Comparison of ENCODE assay signal across 31 cellular contexts in the genomic region with DNA sequence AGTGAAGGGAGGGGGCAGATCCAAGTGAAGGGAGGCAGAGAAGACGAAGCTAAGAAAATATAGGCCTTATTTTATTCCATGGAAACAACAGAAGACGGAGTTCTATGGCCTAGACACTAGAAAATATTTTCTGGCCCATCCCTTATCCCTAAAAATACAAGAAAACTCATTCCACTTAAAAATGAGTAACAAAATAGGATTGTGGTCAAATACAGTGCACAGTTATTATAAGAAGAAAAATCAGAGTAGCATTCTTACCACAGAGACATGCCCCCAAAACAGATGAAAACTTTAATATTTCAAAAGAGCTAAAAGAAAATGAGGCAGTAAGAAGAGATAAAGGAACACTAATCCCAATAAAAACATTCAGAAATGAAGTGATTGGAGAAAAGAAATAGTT.
DNase-seq lines count a peak whose midpoint lies in the region; ATAC-seq and TF ChIP-seq lines count a peak whose summit lies in the region.
"Had no signal": no experiment of that assay in that cellular context is flagged by ENCODE, and none has a peak within 500 bp of the region (broad histone marks: within the 10 kb centered on the region; RNA-seq: fewer than 3 reads in every experiment).

No MANE protein-coding gene starts in this region.

- DNase-seq in activated naive CD4-positive, alpha-beta T cell treated with anti-CD3 and anti-CD28 coated beads for 36 hours = no peak
- no peak for DNase-seq in activated naive CD4-positive, alpha-beta T cell (lab: John Stamatoyannopoulos, UW)
- DNase-seq in HFFc6 = no peak
- DNase-seq in coronary artery (ENCODE audit: low spot score) = no peak
- no peak for DNase-seq in NCI-H2227 treated with DMSO at 0.1 percent for 48 hours (lab: John Stamatoyannopoulos, UW)
- DNase-seq in NCI-H2107 treated with DMSO at 0.1 percent for 48 hours (lab: John Stamatoyannopoulos, UW; ENCODE audit: unreplicated experiment) = no peak
- DNase-seq: activated CD4-positive, alpha-beta T cell treated with anti-CD3 and anti-CD28 coated beads for 4 hours; activated T-cell treated with anti-CD3 and anti-CD28 coated beads, Interleukin-2, amount 50 U/mL, for 24 hours; amygdala; colonic mucosa; effector CD8-positive, alpha-beta T cell; glutamatergic neuron; mesendoderm; NCI-H1436 treated with DMSO at 0.1 percent for 48 hours; NCI-H774; right cardiac atrium; SHP77 treated with DMSO at 0.1 percent for 48 hours; stimulated activated CD4-positive, alpha-beta T cell treated with anti-CD3 and anti-CD28 coated beads, Interleukin-12 subunit alpha, Interleukin-12 subunit beta, amount 100 ng/mL, for 4 hours; stomach; T-helper 9 cell had no signal

- no peak overlapping the region for H3K4me3 ChIP-seq in coronary artery
- H3K4me3 ChIP-seq in skeletal muscle tissue (ENCODE audit: low read length in 3 of 3) = no peak overlapping the region
- H3K4me3 ChIP-seq: A549, colonic mucosa, GM12878, neural progenitor cell, stomach, tibial nerve had no signal

- TF ChIP-seq CTCF in HFFc6 (IDR thresholded peaks at IDR 0.05) (no peak), coronary artery (IDR thresholded peaks at IDR 0.05) (no peak)

- peak overlapping the region; percentile 46 for H3K27ac Mint-ChIP-seq in activated naive CD4-positive, alpha-beta T cell treated with anti-CD3 and anti-CD28 coated beads for 36 hours
- peak overlapping the region; percentile 8; the same call in 1 of the 2 replicates for H3K27ac Mint-ChIP-seq in HFFc6
- H3K27ac Mint-ChIP-seq: activated naive CD4-positive, alpha-beta T cell treated with anti-CD3 and anti-CD28 coated beads, Interleukin-2, amount 50 U/mL, for 24 hours; B cell; neural progenitor cell had no signal

- H3K27ac ChIP-seq in coronary artery (peak overlapping the region; percentile 72 to 85), skeletal muscle tissue (ENCODE audit: low read depth, low read length) (peak overlapping the region; percentile 34)
- H3K27ac ChIP-seq: colonic mucosa, neural progenitor cell, stomach, tibial nerve, VCaP had no signal

- intact Hi-C loops in activated naive CD4-positive, alpha-beta T cell treated with anti-CD3 and anti-CD28 coated beads for 36 hours (cut with micrococcal nuclease) = no loop called here

- peaks cover 42% of the 10 kb centered on the region for H3K4me1 Mint-ChIP-seq in activated naive CD4-positive, alpha-beta T cell treated with anti-CD3 and anti-CD28 coated beads for 36 hours (ENCODE audit: low read depth)
- H3K4me1 Mint-ChIP-seq in HFFc6 (ENCODE audit: low read depth) = peaks cover 52% of the 10 kb centered on the region
- H3K4me1 Mint-ChIP-seq: neural progenitor cell had no signal

- H3K9ac ChIP-seq in skeletal muscle tissue (ENCODE audit: low read depth in 1 of 3, low read length in 3 of 3) = no peak overlapping the region
- H3K9ac ChIP-seq: neural progenitor cell had no signal

- no peaks in the 10 kb centered on the region for H3K27me3 ChIP-seq in skeletal muscle tissue (ENCODE audit: control insufficient read depth in 3 of 3, insufficient read depth in 3 of 3, low read length in 3 of 3)
- H3K27me3 ChIP-seq: colonic mucosa, neural progenitor cell, stomach, tibial nerve had no signal

- CTCF ChIA-PET in activated naive CD4-positive, alpha-beta T cell treated with anti-CD3 and anti-CD28 coated beads for 36 hours (lab: Charles Lee) = interaction anchor here (0.8 kb wide), 1 partner anchor 13 kb away, joined by 4 read pairs; no protein-coding TSS in a partner anchor

- H3K36me3 ChIP-seq in skeletal muscle tissue (ENCODE audit: control insufficient read depth in 3 of 3, insufficient read depth in 3 of 3, low read length in 3 of 3) = no peaks in the 10 kb centered on the region
- H3K36me3 ChIP-seq: colonic mucosa, neural progenitor cell, tibial nerve had no signal

- ATAC-seq in GM21360 (IDR thresholded peaks at IDR 0.05; ENCODE audit: unreplicated experiment) = no peak
- ATAC-seq: A549, GM12878, HepG2, left lobe of liver had no signal

- no peaks in the 10 kb centered on the region for H3K9me3 Mint-ChIP-seq in activated naive CD4-positive, alpha-beta T cell treated with anti-CD3 and anti-CD28 coated beads for 36 hours
- H3K9me3 Mint-ChIP-seq in HFFc6 = no peaks in the 10 kb centered on the region
- H3K9me3 Mint-ChIP-seq: activated T-cell treated with anti-CD3 and anti-CD28 coated beads, Interleukin-2, amount 50 U/mL, for 24 hours; neural progenitor cell had no signal

- H3K4me3 Mint-ChIP-seq in activated naive CD4-positive, alpha-beta T cell treated with anti-CD3 and anti-CD28 coated beads for 36 hours = no peak overlapping the region
- H3K4me3 Mint-ChIP-seq in HFFc6 = no peak overlapping the region
- H3K4me3 Mint-ChIP-seq: activated naive CD4-positive, alpha-beta T cell treated with anti-CD3 and anti-CD28 coated beads, Interleukin-2, amount 50 U/mL, for 24 hours; activated T-cell treated with anti-CD3 and anti-CD28 coated beads, Interleukin-2, amount 50 U/mL, for 24 hours; B cell; neural progenitor cell had no signal

- H3K9me3 ChIP-seq in skeletal muscle tissue (ENCODE audit: control insufficient read depth in 3 of 3, low read length in 3 of 3) = no peaks in the 10 kb centered on the region
- H3K9me3 ChIP-seq: A549, colonic mucosa, stomach, tibial nerve had no signal

- peaks cover 8% of the 10 kb centered on the region for H3K36me3 Mint-ChIP-seq in activated naive CD4-positive, alpha-beta T cell treated with anti-CD3 and anti-CD28 coated beads for 36 hours (ENCODE audit: low read depth)
- peaks cover 10% of the 10 kb centered on the region for H3K36me3 Mint-ChIP-seq in HFFc6 (ENCODE audit: low read depth)
- H3K36me3 Mint-ChIP-seq: neural progenitor cell had no signal

- no peaks in the 10 kb centered on the region for H3K27me3 Mint-ChIP-seq in activated naive CD4-positive, alpha-beta T cell treated with anti-CD3 and anti-CD28 coated beads for 36 hours (ENCODE audit: low read depth)
- H3K27me3 Mint-ChIP-seq in HFFc6 (ENCODE audit: insufficient read depth) = no peaks in the 10 kb centered on the region; the same call in 1 of the 2 replicates
- H3K27me3 Mint-ChIP-seq: activated naive CD4-positive, alpha-beta T cell treated with anti-CD3 and anti-CD28 coated beads, Interleukin-2, amount 50 U/mL, for 24 hours; activated T-cell treated with anti-CD3 and anti-CD28 coated beads, Interleukin-2, amount 50 U/mL, for 24 hours; B cell had no signal

- peaks cover 5 to 17% (median 12%) of the 10 kb centered on the region in 3 donors for H3K4me1 ChIP-seq in skeletal muscle tissue (ENCODE audit: control insufficient read depth in 3 of 3, insufficient read depth in 3 of 3, low read length in 3 of 3)
- H3K4me1 ChIP-seq: colonic mucosa, neural progenitor cell had no signal
